Comparison of ENCODE assay signal across 8 cellular contexts in genomic region chr19:4208385-4209094, GRCh38. TPM values are rescaled to one million over a fixed set of nuclear protein-coding genes. Genes with fewer than 3 reads are reported as not detected.
DNase-seq lines count a peak whose midpoint lies in the region; ATAC-seq and TF ChIP-seq lines count a peak whose summit lies in the region.

No MANE protein-coding gene starts in this region.

- no peak for DNase-seq in activated CD8-positive, alpha-beta T cell treated with anti-CD3 and anti-CD28 coated beads for 36 hours
- no peak for DNase-seq in activated CD8-positive, alpha-beta T cell treated with anti-CD3 and anti-CD28 coated beads, Interleukin-2, amount 10 ng/mL, durations not matched to agents 7 days and 5 days
- DNase-seq in NAMALWA (ENCODE audit: low spot score) = peak; percentile 59
- peak; percentile 33 for DNase-seq in cerebellar cortex (ENCODE audit: low spot score)
- DNase-seq in renal cortical epithelial cell (ENCODE audit: low read depth) = peak; percentile 35
- no peak for DNase-seq in activated CD4-positive, alpha-beta T cell treated with anti-CD3 and anti-CD28 coated beads, Interleukin-2, amount 50 U/mL, for 4 hours
- DNase-seq in NCI-H524 (lab: John Stamatoyannopoulos, UW) = no peak
- DNase-seq in middle frontal gyrus (ENCODE audit: extremely low spot score, low spot score) = no peak

- H3K27me3 Mint-ChIP-seq in activated CD8-positive, alpha-beta T cell treated with anti-CD3 and anti-CD28 coated beads for 36 hours = no peaks in the 10 kb centered on the region
- peaks cover 2% of the 10 kb centered on the region for H3K27me3 Mint-ChIP-seq in activated CD8-positive, alpha-beta T cell treated with anti-CD3 and anti-CD28 coated beads, Interleukin-2, amount 10 ng/mL, durations not matched to agents 7 days and 5 days (ENCODE audit: low read depth)

- peaks cover 2% of the 10 kb centered on the region for H3K4me1 Mint-ChIP-seq in activated CD8-positive, alpha-beta T cell treated with anti-CD3 and anti-CD28 coated beads for 36 hours (ENCODE audit: low read depth)
- no peaks in the 10 kb centered on the region for H3K4me1 Mint-ChIP-seq in activated CD8-positive, alpha-beta T cell treated with anti-CD3 and anti-CD28 coated beads, Interleukin-2, amount 10 ng/mL, durations not matched to agents 7 days and 5 days (ENCODE audit: low read depth)

- intact Hi-C loops in activated CD8-positive, alpha-beta T cell treated with anti-CD3 and anti-CD28 coated beads for 36 hours (cut with micrococcal nuclease) = no loop called here

- H3K4me3 Mint-ChIP-seq in activated CD8-positive, alpha-beta T cell treated with anti-CD3 and anti-CD28 coated beads for 36 hours = no peak overlapping the region
- H3K4me3 Mint-ChIP-seq in activated CD8-positive, alpha-beta T cell treated with anti-CD3 and anti-CD28 coated beads, Interleukin-2, amount 10 ng/mL, durations not matched to agents 7 days and 5 days = no peak overlapping the region

- CTCF ChIA-PET in activated CD8-positive, alpha-beta T cell treated with anti-CD3 and anti-CD28 coated beads for 36 hours (lab: Charles Lee) = interaction anchor here (1.1 to 2.0 kb wide), 6 partner anchors 10 to 69 kb away, joined by 3 to 9 read pairs (median 5); no protein-coding TSS in a partner anchor
- CTCF ChIA-PET in activated CD8-positive, alpha-beta T cell treated with anti-CD3 and anti-CD28 coated beads, Interleukin-2, amount 10 ng/mL, durations not matched to agents 7 days and 5 days (lab: Charles Lee) = interaction anchor here (1.2 to 2.2 kb wide), 6 partner anchors 8 to 223 kb away, joined by 3 to 14 read pairs (median 4); partner anchors contain the start of genes EEF2 and PIAS4

- peak; percentile 3 for TF ChIP-seq CTCF in activated CD8-positive, alpha-beta T cell treated with anti-CD3 and anti-CD28 coated beads for 36 hours (IDR thresholded peaks at IDR 0.05)

- no peak for ATAC-seq in activated CD8-positive, alpha-beta T cell treated with anti-CD3 and anti-CD28 coated beads for 36 hours
- no peak for ATAC-seq in activated CD8-positive, alpha-beta T cell treated with anti-CD3 and anti-CD28 coated beads, Interleukin-2, amount 10 ng/mL, durations not matched to agents 7 days and 5 days

- no peaks in the 10 kb centered on the region for H3K36me3 Mint-ChIP-seq in activated CD8-positive, alpha-beta T cell treated with anti-CD3 and anti-CD28 coated beads for 36 hours (ENCODE audit: low read depth)
- H3K36me3 Mint-ChIP-seq in activated CD8-positive, alpha-beta T cell treated with anti-CD3 and anti-CD28 coated beads, Interleukin-2, amount 10 ng/mL, durations not matched to agents 7 days and 5 days (ENCODE audit: low read depth) = no peaks in the 10 kb centered on the region

- H3K9me3 Mint-ChIP-seq in activated CD8-positive, alpha-beta T cell treated with anti-CD3 and anti-CD28 coated beads for 36 hours = no peaks in the 10 kb centered on the region
- H3K9me3 Mint-ChIP-seq in activated CD8-positive, alpha-beta T cell treated with anti-CD3 and anti-CD28 coated beads, Interleukin-2, amount 10 ng/mL, durations not matched to agents 7 days and 5 days (ENCODE audit: insufficient read depth) = no peaks in the 10 kb centered on the region

- POLR2A ChIA-PET in activated CD8-positive, alpha-beta T cell treated with anti-CD3 and anti-CD28 coated beads for 36 hours (lab: Charles Lee) = interaction anchor here (0.6 to 0.8 kb wide), 2 partner anchors 14 to 237 kb away, joined by 3 read pairs; no protein-coding TSS in a partner anchor
- POLR2A ChIA-PET in activated CD8-positive, alpha-beta T cell treated with anti-CD3 and anti-CD28 coated beads, Interleukin-2, amount 10 ng/mL, durations not matched to agents 7 days and 5 days (lab: Charles Lee) = no interaction called here

- no peak overlapping the region for H3K27ac Mint-ChIP-seq in activated CD8-positive, alpha-beta T cell treated with anti-CD3 and anti-CD28 coated beads for 36 hours
- H3K27ac Mint-ChIP-seq in activated CD8-positive, alpha-beta T cell treated with anti-CD3 and anti-CD28 coated beads, Interleukin-2, amount 10 ng/mL, durations not matched to agents 7 days and 5 days = no peak overlapping the region

RNA-seq across cellular contexts. Expression of gene EBI3, which starts 20.8 kb away (rescaled TPM):
- 1 to 10 TPM; 7.2 to 7.3 TPM for total RNA-seq in activated CD8-positive, alpha-beta T cell treated with anti-CD3 and anti-CD28 coated beads for 36 hours
- not detected for total RNA-seq in activated CD8-positive, alpha-beta T cell treated with anti-CD3 and anti-CD28 coated beads, Interleukin-2, amount 10 ng/mL, durations not matched to agents 7 days and 5 days
- 1.3 and 2.4 TPM in 2 replicates for total RNA-seq in renal cortical epithelial cell

RNA-seq across cellular contexts. Expression of gene ANKRD24, which starts 26.1 kb away (rescaled TPM):
- total RNA-seq in activated CD8-positive, alpha-beta T cell treated with anti-CD3 and anti-CD28 coated beads for 36 hours = 1 to 10 TPM; 1.6 to 1.8 TPM
- under 1 TPM; 0.68 to 0.73 TPM for total RNA-seq in activated CD8-positive, alpha-beta T cell treated with anti-CD3 and anti-CD28 coated beads, Interleukin-2, amount 10 ng/mL, durations not matched to agents 7 days and 5 days
- total RNA-seq in renal cortical epithelial cell = 1.7 TPM in 1 of 2 replicates, not detected in the other

RNA-seq across cellular contexts. Expression of gene SIRT6, which starts 26.2 kb away (rescaled TPM):
- 10 to 100 TPM; 26.9 to 28.3 TPM for total RNA-seq in activated CD8-positive, alpha-beta T cell treated with anti-CD3 and anti-CD28 coated beads for 36 hours
- total RNA-seq in activated CD8-positive, alpha-beta T cell treated with anti-CD3 and anti-CD28 coated beads, Interleukin-2, amount 10 ng/mL, durations not matched to agents 7 days and 5 days = 10 to 100 TPM; 30.8 to 40.4 TPM
- total RNA-seq in renal cortical epithelial cell = 9.7 and 19.2 TPM in 2 replicates

RNA-seq across cellular contexts. Expression of gene YJU2, which starts 38.3 kb away (rescaled TPM):
- total RNA-seq in activated CD8-positive, alpha-beta T cell treated with anti-CD3 and anti-CD28 coated beads for 36 hours = 10 to 100 TPM; 25.5 to 25.8 TPM
- total RNA-seq in activated CD8-positive, alpha-beta T cell treated with anti-CD3 and anti-CD28 coated beads, Interleukin-2, amount 10 ng/mL, durations not matched to agents 7 days and 5 days = 10 to 100 TPM; 24.8 to 26.1 TPM
- total RNA-seq in renal cortical epithelial cell = 19.8 and 25.7 TPM in 2 replicates

RNA-seq across cellular contexts. Expression of gene CREB3L3, which starts 55.1 kb away (rescaled TPM):
- not detected for total RNA-seq in activated CD8-positive, alpha-beta T cell treated with anti-CD3 and anti-CD28 coated beads for 36 hours
- total RNA-seq in activated CD8-positive, alpha-beta T cell treated with anti-CD3 and anti-CD28 coated beads, Interleukin-2, amount 10 ng/mL, durations not matched to agents 7 days and 5 days = under 1 TPM; 0.16 to 0.18 TPM
- not detected in 2 replicates for total RNA-seq in renal cortical epithelial cell

Comparison
In these comparisons a context has a peak if more than half of its experiments do, and no peak if none do; other contexts are left out.
1. DNase-seq: peak in NAMALWA (single experiment), cerebellar cortex (single experiment) and renal cortical epithelial cell (single experiment); none in activated CD8-positive, alpha-beta T cell treated with anti-CD3 and anti-CD28 coated beads for 36 hours (single experiment), activated CD8-positive, alpha-beta T cell treated with anti-CD3 and anti-CD28 coated beads, Interleukin-2, amount 10 ng/mL, durations not matched to agents 7 days and 5 days (single experiment), activated CD4-positive, alpha-beta T cell treated with anti-CD3 and anti-CD28 coated beads, Interleukin-2, amount 50 U/mL, for 4 hours (0 of 2), NCI-H524 (0 of 2) and middle frontal gyrus (single experiment).